Comparison of ENCODE assay signal across 11 cellular contexts in genomic region chr15:92079047-92079446, GRCh38.
DNase-seq lines count a peak whose midpoint lies in the region; ATAC-seq, FAIRE-seq and TF ChIP-seq lines count a peak whose summit lies in the region.
"Had no signal": no experiment of that assay in that cellular context is flagged by ENCODE, and none has a peak within 500 bp of the region (broad histone marks: within the 10 kb centered on the region; RNA-seq: fewer than 3 reads in every experiment).

No MANE protein-coding gene starts in this region.

- no peak for DNase-seq in D721Med (ENCODE audit: insufficient read length, low spot score)
- peak; percentile 68 for DNase-seq in activated CD4-positive, alpha-beta T cell treated with anti-CD3 and anti-CD28 coated beads, Interleukin-2, amount 10 ng/mL, durations not matched to agents 24 days and 14 days
- DNase-seq in lung microvascular endothelial cell (ENCODE audit: low read depth in 2 of 2): peak; percentile 2 to 14
- DNase-seq in ascending aorta (ENCODE audit: low spot score in 2 of 2): no peak
- DNase-seq in HPDE6-E6E7 (ENCODE audit: extremely low spot score): no peak
- DNase-seq: NCI-H510A had no signal

- no peak for FAIRE-seq in D721Med (lab: Jason Lieb, UNC)

- intact Hi-C loops in activated CD4-positive, alpha-beta T cell treated with anti-CD3 and anti-CD28 coated beads, Interleukin-2, amount 10 ng/mL, durations not matched to agents 24 days and 14 days (cut with micrococcal nuclease): no loop called here
- intact Hi-C loops in ascending aorta (cut with DNase I): loop anchor here (5.0 kb wide), 2 partner anchors 137 to 212 kb away; no protein-coding TSS in a partner anchor

- H3K27ac ChIP-seq in ascending aorta: no peak overlapping the region

- no peaks in the 10 kb centered on the region for H3K36me3 ChIP-seq in ascending aorta

- H3K27ac Mint-ChIP-seq in activated CD4-positive, alpha-beta T cell treated with anti-CD3 and anti-CD28 coated beads, Interleukin-2, amount 10 ng/mL, durations not matched to agents 24 days and 14 days: no peak overlapping the region
- no peak overlapping the region for H3K27ac Mint-ChIP-seq in stimulated activated memory B cell treated with anti-CD40 and anti-IgM and Interleukin-4, amounts not matched to agents 10 μg/mL and 1 μg/mL and 100 μg/mL, for 72 hours
- H3K27ac Mint-ChIP-seq: nephron had no signal

- ATAC-seq in HG03103 (IDR thresholded peaks at IDR 0.05; ENCODE audit: low read depth, unreplicated experiment): peak; percentile 36
- no peak for ATAC-seq in HG03039 (IDR thresholded peaks at IDR 0.05; ENCODE audit: unreplicated experiment)
- no peak for ATAC-seq in stimulated activated memory B cell treated with anti-CD40 and anti-IgM and Interleukin-4, amounts not matched to agents 10 μg/mL and 1 μg/mL and 100 μg/mL, for 72 hours

- H3K4me3 Mint-ChIP-seq in activated CD4-positive, alpha-beta T cell treated with anti-CD3 and anti-CD28 coated beads, Interleukin-2, amount 10 ng/mL, durations not matched to agents 24 days and 14 days: no peak overlapping the region
- H3K4me3 Mint-ChIP-seq in stimulated activated memory B cell treated with anti-CD40 and anti-IgM and Interleukin-4, amounts not matched to agents 10 μg/mL and 1 μg/mL and 100 μg/mL, for 72 hours: no peak overlapping the region
- H3K4me3 Mint-ChIP-seq: central memory CD8-positive, alpha-beta T cell; nephron had no signal

- no peaks in the 10 kb centered on the region for H3K9me3 Mint-ChIP-seq in activated CD4-positive, alpha-beta T cell treated with anti-CD3 and anti-CD28 coated beads, Interleukin-2, amount 10 ng/mL, durations not matched to agents 24 days and 14 days
- H3K9me3 Mint-ChIP-seq in stimulated activated memory B cell treated with anti-CD40 and anti-IgM and Interleukin-4, amounts not matched to agents 10 μg/mL and 1 μg/mL and 100 μg/mL, for 72 hours: no peaks in the 10 kb centered on the region
- H3K9me3 Mint-ChIP-seq: central memory CD8-positive, alpha-beta T cell; nephron had no signal

- H3K27me3 ChIP-seq in ascending aorta: no peaks in the 10 kb centered on the region

- H3K4me1 Mint-ChIP-seq in activated CD4-positive, alpha-beta T cell treated with anti-CD3 and anti-CD28 coated beads, Interleukin-2, amount 10 ng/mL, durations not matched to agents 24 days and 14 days: peaks cover 18% of the 10 kb centered on the region
- no peaks in the 10 kb centered on the region for H3K4me1 Mint-ChIP-seq in stimulated activated memory B cell treated with anti-CD40 and anti-IgM and Interleukin-4, amounts not matched to agents 10 μg/mL and 1 μg/mL and 100 μg/mL, for 72 hours
- H3K4me1 Mint-ChIP-seq: nephron had no signal

- H3K27me3 Mint-ChIP-seq in activated CD4-positive, alpha-beta T cell treated with anti-CD3 and anti-CD28 coated beads, Interleukin-2, amount 10 ng/mL, durations not matched to agents 24 days and 14 days: no peaks in the 10 kb centered on the region
- peaks cover 22% of the 10 kb centered on the region for H3K27me3 Mint-ChIP-seq in stimulated activated memory B cell treated with anti-CD40 and anti-IgM and Interleukin-4, amounts not matched to agents 10 μg/mL and 1 μg/mL and 100 μg/mL, for 72 hours
- H3K27me3 Mint-ChIP-seq: central memory CD8-positive, alpha-beta T cell had no signal

- TF ChIP-seq CTCF in D721Med (IDR thresholded peaks at IDR 0.05; ENCODE audit: insufficient read depth, missing control alignments) (peak; percentile 7), ascending aorta (IDR thresholded peaks at IDR 0.05) (peak in 1 of 3 experiments; percentile 16)

- peaks cover 0 to 9% of the 10 kb centered on the region in 2 donors for H3K4me1 ChIP-seq in ascending aorta

- no peaks in the 10 kb centered on the region for H3K36me3 Mint-ChIP-seq in activated CD4-positive, alpha-beta T cell treated with anti-CD3 and anti-CD28 coated beads, Interleukin-2, amount 10 ng/mL, durations not matched to agents 24 days and 14 days (ENCODE audit: low read depth)
- no peaks in the 10 kb centered on the region for H3K36me3 Mint-ChIP-seq in stimulated activated memory B cell treated with anti-CD40 and anti-IgM and Interleukin-4, amounts not matched to agents 10 μg/mL and 1 μg/mL and 100 μg/mL, for 72 hours

- H3K9me3 ChIP-seq in ascending aorta: no peaks in the 10 kb centered on the region

- no peak overlapping the region for H3K4me3 ChIP-seq in ascending aorta

Comparison
In these comparisons a context has a peak if more than half of its experiments do, and no peak if none do; other contexts are left out.
1. DNase-seq: peak in activated CD4-positive, alpha-beta T cell treated with anti-CD3 and anti-CD28 coated beads, Interleukin-2, amount 10 ng/mL, durations not matched to agents 24 days and 14 days (single experiment) and lung microvascular endothelial cell (2 of 2); none in D721Med (single experiment), ascending aorta (0 of 2) and HPDE6-E6E7 (single experiment).